ENCODE assay signal across 9 cellular contexts in genomic region chr2:120245520-120245835, GRCh38. TPM values are rescaled to one million over a fixed set of nuclear protein-coding genes. Genes with fewer than 3 reads are reported as not detected.
DNase-seq lines count a peak whose midpoint lies in the region; ATAC-seq and TF ChIP-seq lines count a peak whose summit lies in the region.
"Had no signal": no experiment of that assay in that cellular context is flagged by ENCODE, and none has a peak within 500 bp of the region (broad histone marks: within the 10 kb centered on the region; RNA-seq: fewer than 3 reads in every experiment).

No MANE protein-coding gene starts in this region.

- ATAC-seq in stimulated activated memory B cell treated with anti-CD40 and anti-IgM and Interleukin-4, amounts not matched to agents 10 μg/mL and 1 μg/mL and 100 μg/mL, for 72 hours = peak; percentile 24
- ATAC-seq in HG02588 (IDR thresholded peaks at IDR 0.05; ENCODE audit: unreplicated experiment) (no peak), GM18861 (IDR thresholded peaks at IDR 0.05; ENCODE audit: unreplicated experiment) (no peak)
- ATAC-seq: stimulated activated naive B cell treated with anti-CD40 and anti-IgM and Interleukin-4, amounts not matched to agents 10 μg/mL and 1 μg/mL and 100 μg/mL, for 72 hours had no signal

- H3K4me3 Mint-ChIP-seq in stimulated activated memory B cell treated with anti-CD40 and anti-IgM and Interleukin-4, amounts not matched to agents 10 μg/mL and 1 μg/mL and 100 μg/mL, for 72 hours = no peak overlapping the region
- no peak overlapping the region for H3K4me3 Mint-ChIP-seq in Calu3 (ENCODE audit: low read depth, unreplicated experiment)
- H3K4me3 Mint-ChIP-seq: stimulated activated naive B cell treated with anti-CD40 and anti-IgM and Interleukin-4, amounts not matched to agents 10 μg/mL and 1 μg/mL and 100 μg/mL, for 72 hours had no signal

- H3K27me3 Mint-ChIP-seq in stimulated activated memory B cell treated with anti-CD40 and anti-IgM and Interleukin-4, amounts not matched to agents 10 μg/mL and 1 μg/mL and 100 μg/mL, for 72 hours = peaks cover 9% of the 10 kb centered on the region
- peaks cover 13% of the 10 kb centered on the region for H3K27me3 Mint-ChIP-seq in Calu3 (ENCODE audit: unreplicated experiment)

- H3K9me3 Mint-ChIP-seq in stimulated activated memory B cell treated with anti-CD40 and anti-IgM and Interleukin-4, amounts not matched to agents 10 μg/mL and 1 μg/mL and 100 μg/mL, for 72 hours = peaks cover 6% of the 10 kb centered on the region
- no peaks in the 10 kb centered on the region for H3K9me3 Mint-ChIP-seq in Calu3 (ENCODE audit: low read depth, unreplicated experiment)

- H3K36me3 Mint-ChIP-seq in stimulated activated memory B cell treated with anti-CD40 and anti-IgM and Interleukin-4, amounts not matched to agents 10 μg/mL and 1 μg/mL and 100 μg/mL, for 72 hours = no peaks in the 10 kb centered on the region
- no peaks in the 10 kb centered on the region for H3K36me3 Mint-ChIP-seq in Calu3 (ENCODE audit: insufficient read depth, unreplicated experiment)

- no TSS peak for BruUV-seq in Calu3 (replicated peaks; lab: Mats Ljungman, UMichigan)

- DNase-seq in DMS 273 (lab: John Stamatoyannopoulos, UW; ENCODE audit: unreplicated experiment) (peak; percentile 51), DMS 273 treated with DMSO at 0.1 percent for 48 hours (lab: John Stamatoyannopoulos, UW) (no peak), NCI-H69 (lab: John Stamatoyannopoulos, UW) (peak; percentile 93), fibroblast of villous mesenchyme (ENCODE audit: low read depth) (peak; percentile 83), Calu3 (no peak)
- DNase-seq: stimulated activated naive B cell treated with anti-CD40 and anti-IgM and Interleukin-4, amounts not matched to agents 10 μg/mL and 1 μg/mL and 100 μg/mL, for 72 hours had no signal

- TF ChIP-seq CTCF in fibroblast of villous mesenchyme (IDR thresholded peaks at IDR 0.05; ENCODE audit: insufficient read depth, low read depth, low read length) = no peak
- TF ChIP-seq CTCF in Calu3 (IDR thresholded peaks at IDR 0.05; ENCODE audit: unreplicated experiment) = no peak

- peak overlapping the region; percentile 21 for H3K4me3 ChIP-seq in fibroblast of villous mesenchyme (ENCODE audit: low read depth, low read length)

- intact Hi-C loops in Calu3 (cut with micrococcal nuclease; ENCODE audit: unreplicated experiment) = no loop called here

- H3K4me1 Mint-ChIP-seq in stimulated activated memory B cell treated with anti-CD40 and anti-IgM and Interleukin-4, amounts not matched to agents 10 μg/mL and 1 μg/mL and 100 μg/mL, for 72 hours = peaks cover 13% of the 10 kb centered on the region
- no peaks in the 10 kb centered on the region for H3K4me1 Mint-ChIP-seq in Calu3 (ENCODE audit: low read depth, unreplicated experiment)

- no peak overlapping the region for H3K27ac Mint-ChIP-seq in stimulated activated memory B cell treated with anti-CD40 and anti-IgM and Interleukin-4, amounts not matched to agents 10 μg/mL and 1 μg/mL and 100 μg/mL, for 72 hours
- H3K27ac Mint-ChIP-seq in Calu3 (ENCODE audit: unreplicated experiment) = no peak overlapping the region
- H3K27ac Mint-ChIP-seq: stimulated activated naive B cell treated with anti-CD40 and anti-IgM and Interleukin-4, amounts not matched to agents 10 μg/mL and 1 μg/mL and 100 μg/mL, for 72 hours had no signal

- CTCF ChIA-PET in Calu3 (lab: Charles Lee) = no interaction called here

RNA-seq across cellular contexts. Expression of gene RALB, which starts 7.2 kb away (rescaled TPM):
- 35.1 and 66.9 TPM in 2 replicates for total RNA-seq in fibroblast of villous mesenchyme
- 40.2 and 41.3 TPM in 2 replicates for total RNA-seq in Calu3 (2022)

RNA-seq across cellular contexts. Expression of gene TMEM185B, which starts 22.3 kb away (rescaled TPM):
- total RNA-seq in fibroblast of villous mesenchyme (27.4 and 36.3 TPM in 2 replicates), Calu3 (2022) (42.0 and 42.8 TPM in 2 replicates)

Comparison
In these comparisons a context has a peak if more than half of its experiments do, and no peak if none do; other contexts are left out.
1. DNase-seq: peak in DMS 273 (single experiment), NCI-H69 (single experiment) and fibroblast of villous mesenchyme (single experiment); none in DMS 273 treated with DMSO at 0.1 percent for 48 hours (single experiment) and Calu3 (single experiment).